8 cellular contexts compared by ENCODE assay signal in genomic region chr17:82022981-82023446, GRCh38. TPM values are rescaled to one million over a fixed set of nuclear protein-coding genes. Genes with fewer than 3 reads are reported as not detected.
DNase-seq lines count a peak whose midpoint lies in the region; ATAC-seq lines count a peak whose summit lies in the region.

LRRC45 (plus strand) TSS chr17:82023305; CDS start chr17:82023644, 339 bp downstream.

- H3K4me1 ChIP-seq in HUES6 (ENCODE audit: control insufficient read depth, insufficient read depth, low read length) (peaks cover 19% of the 10 kb centered on the region), NT2/D1 (ENCODE audit: insufficient read depth, insufficient read length) (peaks cover 26% of the 10 kb centered on the region)

- peak; percentile 99 for DNase-seq in COLO668 (lab: John Stamatoyannopoulos, UW; ENCODE audit: unreplicated experiment)
- peak; percentile 97 for DNase-seq in NT2/D1 (ENCODE audit: low read depth, low spot score)
- peak; percentile 95 to 100 (median 99) for DNase-seq in activated CD8-positive, alpha-beta memory T cell treated with anti-CD3 and anti-CD28 coated beads for 48 hours (ENCODE audit: low read depth in 2 of 3, low spot score in 2 of 3)
- DNase-seq in effector memory CD8-positive, alpha-beta T cell: peak; percentile 98 to 99 (median 99)
- DNase-seq in lung microvascular endothelial cell (ENCODE audit: low read depth in 2 of 2): peak; percentile 100
- DNase-seq in stimulated activated CD4-positive, alpha-beta T cell treated with anti-CD3 and anti-CD28 coated beads, TNF-alpha, amount 100 ng/mL, for 24 hours (ENCODE audit: low read depth in 3 of 3): peak; percentile 99 to 100 (median 100)

- H3K36me3 ChIP-seq in HUES6 (ENCODE audit: control insufficient read depth, insufficient read depth, low read length): peaks cover 24% of the 10 kb centered on the region
- H3K36me3 ChIP-seq in NT2/D1 (ENCODE audit: insufficient read depth, insufficient read length, low read length): peaks cover 38% of the 10 kb centered on the region

- H3K9ac ChIP-seq in HUES6 (ENCODE audit: low read length) (peak within 1 kb of the TSS; percentile 89), NT2/D1 (ENCODE audit: insufficient read length, low read depth) (peak within 1 kb of the TSS; percentile 96)

- H3K27ac Mint-ChIP-seq in effector memory CD8-positive, alpha-beta T cell: peak within 1 kb of the TSS in 1 of 2 donors; percentile 77

- H3K27ac ChIP-seq in HUES6 (ENCODE audit: low read depth, low read length): peak within 1 kb of the TSS; percentile 78; the same call in 1 of the 2 replicates

- peak within 1 kb of the TSS; percentile 72 to 80 for H3K4me3 Mint-ChIP-seq in effector memory CD8-positive, alpha-beta T cell

- H3K4me3 ChIP-seq in HUES6 (ENCODE audit: low read depth, low read length) (peak within 1 kb of the TSS; percentile 98), NT2/D1 (ENCODE audit: insufficient read length, low read depth) (peak within 1 kb of the TSS; percentile 94)

- no peaks in the 10 kb centered on the region for H3K27me3 ChIP-seq in HUES6 (ENCODE audit: control insufficient read depth, insufficient read depth, low read length)
- H3K27me3 ChIP-seq in NT2/D1 (ENCODE audit: insufficient read depth, insufficient read length): peaks cover 15% of the 10 kb centered on the region

- H3K4me1 Mint-ChIP-seq in effector memory CD8-positive, alpha-beta T cell (ENCODE audit: low read depth in 2 of 2): peaks cover 13 to 25% of the 10 kb centered on the region in 2 donors

- no peaks in the 10 kb centered on the region for H3K27me3 Mint-ChIP-seq in effector memory CD8-positive, alpha-beta T cell

- peak; percentile 82 for ATAC-seq in GM21447 (IDR thresholded peaks at IDR 0.05; ENCODE audit: unreplicated experiment)
- peak; percentile 93 for ATAC-seq in effector memory CD8-positive, alpha-beta T cell (replicated peaks)

- H3K9me3 ChIP-seq in HUES6 (ENCODE audit: control insufficient read depth, insufficient read depth, low read depth, low read length): no peaks in the 10 kb centered on the region
- no peaks in the 10 kb centered on the region for H3K9me3 ChIP-seq in NT2/D1 (ENCODE audit: insufficient read depth, low read length)

- H3K9me3 Mint-ChIP-seq in effector memory CD8-positive, alpha-beta T cell: no peaks in the 10 kb centered on the region

- H3K36me3 Mint-ChIP-seq in effector memory CD8-positive, alpha-beta T cell (ENCODE audit: insufficient read depth): peaks cover 11% of the 10 kb centered on the region

RNA-seq across cellular contexts. Expression of gene LRRC45, which starts in this region (rescaled TPM):
- total RNA-seq in lung microvascular endothelial cell: 7.6 and 8.3 TPM in 2 replicates

Comparison
In these comparisons a context has a peak if more than half of its experiments do, and no peak if none do; other contexts are left out.
1. Peak in every context shown above with its lines: DNase-seq, ATAC-seq, H3K4me3 ChIP-seq and H3K27ac ChIP-seq.